Comparison of ENCODE assay signal across 15 cellular contexts in the genomic region with DNA sequence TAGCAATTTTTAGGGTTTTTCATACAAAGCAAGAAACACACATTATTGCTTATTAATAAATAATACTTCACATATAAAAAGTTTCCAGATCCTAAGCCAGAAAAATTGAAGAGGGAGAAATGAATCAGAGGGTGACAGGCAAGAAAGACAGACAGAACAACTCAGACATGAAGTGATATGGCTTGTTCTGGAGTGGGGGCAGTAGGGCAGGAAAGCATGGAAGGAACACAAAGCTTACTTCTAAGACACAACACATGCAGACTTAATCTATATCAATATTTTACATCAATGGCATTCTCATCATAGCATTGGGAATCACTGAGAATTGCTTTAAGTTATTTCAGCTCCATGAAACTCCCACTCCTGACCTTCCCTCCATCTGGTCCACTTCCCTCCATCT. TPM values are rescaled to one million over a fixed set of nuclear protein-coding genes. Genes with fewer than 3 reads are reported as not detected.
A peak's percentile ranks its signal among the peaks of the same experiment; 100 is the strongest.
DNase-seq lines count a peak whose midpoint lies in the region; ATAC-seq and TF ChIP-seq lines count a peak whose summit lies in the region.
"Had no signal": no experiment of that assay in that cellular context is flagged by ENCODE, and none has a peak within 500 bp of the region (broad histone marks: within the 10 kb centered on the region; RNA-seq: fewer than 3 reads in every experiment).

No MANE protein-coding gene starts in this region.

- intact Hi-C loops in activated CD4-positive, alpha-beta T cell treated with anti-CD3 and anti-CD28 coated beads, Interleukin-2, amount 10 ng/mL, durations not matched to agents 24 days and 14 days (cut with micrococcal nuclease), result no loop called here
- intact Hi-C loops in mucosa of descending colon (cut with DNase I, micrococcal nuclease), result no loop called here

- no peak overlapping the region for H3K4me3 Mint-ChIP-seq in activated CD4-positive, alpha-beta T cell treated with anti-CD3 and anti-CD28 coated beads, Interleukin-2, amount 10 ng/mL, durations not matched to agents 24 days and 14 days
- no peak overlapping the region for H3K4me3 Mint-ChIP-seq in WTC11
- H3K4me3 Mint-ChIP-seq in central memory CD8-positive, alpha-beta T cell, result no peak overlapping the region
- H3K4me3 Mint-ChIP-seq: CD8-positive, alpha-beta T cell had no signal

- no peak overlapping the region for H3K4me3 ChIP-seq in mucosa of descending colon
- H3K4me3 ChIP-seq: A549, GM23248 had no signal

- POLR2A ChIA-PET in WTC11 (lab: Charles Lee), result no interaction called here

- no peaks in the 10 kb centered on the region for H3K9me3 ChIP-seq in mucosa of descending colon
- H3K9me3 ChIP-seq: A549 had no signal

- no peak for DNase-seq in activated CD4-positive, alpha-beta T cell treated with anti-CD3 and anti-CD28 coated beads, Interleukin-2, amount 10 ng/mL, durations not matched to agents 24 days and 14 days
- no peak for DNase-seq in activated CD4-positive, alpha-beta T cell treated with anti-CD3 and anti-CD28 coated beads, Interleukin-2, amount 50 U/mL, for 4 hours
- DNase-seq in WTC11 (ENCODE audit: low spot score), result no peak
- DNase-seq in central memory CD8-positive, alpha-beta T cell (ENCODE audit: low spot score in 2 of 2), result no peak
- no peak for DNase-seq in mucosa of descending colon
- DNase-seq: AML-193; Calu3; CD8-positive, alpha-beta T cell; DMS79 treated with DMSO at 0.1 percent for 48 hours; GF-D8; GM23248 had no signal

- H3K4me1 ChIP-seq in mucosa of descending colon (ENCODE audit: low read depth), result no peaks in the 10 kb centered on the region
- H3K4me1 ChIP-seq: A549 had no signal

- CTCF ChIA-PET in WTC11 (lab: Charles Lee), result interaction anchor here (0.9 to 2.9 kb wide), 2 partner anchors 18 to 103 kb away, joined by 3 to 23 read pairs; no protein-coding TSS in a partner anchor

- H3K4me1 Mint-ChIP-seq in activated CD4-positive, alpha-beta T cell treated with anti-CD3 and anti-CD28 coated beads, Interleukin-2, amount 10 ng/mL, durations not matched to agents 24 days and 14 days, result peaks cover 28% of the 10 kb centered on the region
- H3K4me1 Mint-ChIP-seq in WTC11, result peaks cover 72% of the 10 kb centered on the region
- H3K4me1 Mint-ChIP-seq in central memory CD8-positive, alpha-beta T cell, result peaks cover 55% of the 10 kb centered on the region

- H3K36me3 Mint-ChIP-seq in activated CD4-positive, alpha-beta T cell treated with anti-CD3 and anti-CD28 coated beads, Interleukin-2, amount 10 ng/mL, durations not matched to agents 24 days and 14 days (ENCODE audit: low read depth), result peaks cover 6% of the 10 kb centered on the region
- H3K36me3 Mint-ChIP-seq in WTC11, result peaks cover 2% of the 10 kb centered on the region; the same call in 1 of the 2 replicates
- peaks cover 5% of the 10 kb centered on the region for H3K36me3 Mint-ChIP-seq in central memory CD8-positive, alpha-beta T cell (ENCODE audit: insufficient read depth)
- H3K36me3 Mint-ChIP-seq: CD8-positive, alpha-beta T cell had no signal

- H3K36me3 ChIP-seq in mucosa of descending colon (ENCODE audit: low read depth), result no peaks in the 10 kb centered on the region

- TF ChIP-seq CTCF in WTC11 (IDR thresholded peaks at IDR 0.05) (no peak), mucosa of descending colon (IDR thresholded peaks at IDR 0.05) (no peak)

- ATAC-seq in WTC11 (no peak), GM21717 (IDR thresholded peaks at IDR 0.05; ENCODE audit: unreplicated experiment) (no peak), HG03159 (IDR thresholded peaks at IDR 0.05; ENCODE audit: unreplicated experiment) (no peak), mucosa of descending colon (no peak)
- ATAC-seq in central memory CD8-positive, alpha-beta T cell (replicated peaks; ENCODE audit: extremely low read depth, poor library complexity, severe bottlenecking), result no peak
- ATAC-seq: A549; CD8-positive, alpha-beta T cell; HCT116 had no signal

- no peaks in the 10 kb centered on the region for H3K27me3 Mint-ChIP-seq in activated CD4-positive, alpha-beta T cell treated with anti-CD3 and anti-CD28 coated beads, Interleukin-2, amount 10 ng/mL, durations not matched to agents 24 days and 14 days
- no peaks in the 10 kb centered on the region for H3K27me3 Mint-ChIP-seq in WTC11 (ENCODE audit: low read depth)
- no peaks in the 10 kb centered on the region for H3K27me3 Mint-ChIP-seq in central memory CD8-positive, alpha-beta T cell

- H3K9me3 Mint-ChIP-seq in activated CD4-positive, alpha-beta T cell treated with anti-CD3 and anti-CD28 coated beads, Interleukin-2, amount 10 ng/mL, durations not matched to agents 24 days and 14 days, result no peaks in the 10 kb centered on the region
- H3K9me3 Mint-ChIP-seq in WTC11, result no peaks in the 10 kb centered on the region
- H3K9me3 Mint-ChIP-seq in central memory CD8-positive, alpha-beta T cell, result no peaks in the 10 kb centered on the region
- H3K9me3 Mint-ChIP-seq: CD8-positive, alpha-beta T cell had no signal

- peak overlapping the region; percentile 13 for H3K27ac Mint-ChIP-seq in activated CD4-positive, alpha-beta T cell treated with anti-CD3 and anti-CD28 coated beads, Interleukin-2, amount 10 ng/mL, durations not matched to agents 24 days and 14 days
- H3K27ac Mint-ChIP-seq in WTC11, result peak overlapping the region; percentile 57; the same call in 1 of the 2 replicates
- H3K27ac Mint-ChIP-seq in central memory CD8-positive, alpha-beta T cell (ENCODE audit: low read depth), result peak overlapping the region; percentile 41
- H3K27ac Mint-ChIP-seq: CD8-positive, alpha-beta T cell had no signal

TF ChIP-seq in WTC11, 78 proteins besides CTCF, POLR2A, EP300 and RAD21 (continues in another document):
- TF ChIP-seq, protein P1, sequence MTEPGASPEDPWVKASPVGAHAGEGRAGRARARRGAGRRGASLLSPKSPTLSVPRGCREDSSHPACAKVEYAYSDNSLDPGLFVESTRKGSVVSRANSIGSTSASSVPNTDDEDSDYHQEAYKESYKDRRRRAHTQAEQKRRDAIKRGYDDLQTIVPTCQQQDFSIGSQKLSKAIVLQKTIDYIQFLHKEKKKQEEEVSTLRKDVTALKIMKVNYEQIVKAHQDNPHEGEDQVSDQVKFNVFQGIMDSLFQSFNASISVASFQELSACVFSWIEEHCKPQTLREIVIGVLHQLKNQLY (CRISPR knock-in tag; IDR thresholded peaks at IDR 0.05), result no peak
- TF ChIP-seq GTF2I (CRISPR knock-in tag; conservative IDR thresholded peaks at IDR 0.05) (no peak), RELA (CRISPR knock-in tag; IDR thresholded peaks at IDR 0.05; ENCODE audit: borderline replicate concordance) (no peak), OVOL2 (CRISPR knock-in tag; IDR thresholded peaks at IDR 0.05; ENCODE audit: borderline replicate concordance) (no peak), NFE2L1 (CRISPR knock-in tag; IDR thresholded peaks at IDR 0.05) (no peak), ZNF396 (CRISPR knock-in tag; IDR thresholded peaks at IDR 0.05; ENCODE audit: borderline replicate concordance) (no peak), CBFB (CRISPR knock-in tag; IDR thresholded peaks at IDR 0.05; ENCODE audit: low read depth) (no peak), TCF7 (CRISPR knock-in tag; IDR thresholded peaks at IDR 0.05; ENCODE audit: low read depth) (no peak)
- TF ChIP-seq, protein P2, sequence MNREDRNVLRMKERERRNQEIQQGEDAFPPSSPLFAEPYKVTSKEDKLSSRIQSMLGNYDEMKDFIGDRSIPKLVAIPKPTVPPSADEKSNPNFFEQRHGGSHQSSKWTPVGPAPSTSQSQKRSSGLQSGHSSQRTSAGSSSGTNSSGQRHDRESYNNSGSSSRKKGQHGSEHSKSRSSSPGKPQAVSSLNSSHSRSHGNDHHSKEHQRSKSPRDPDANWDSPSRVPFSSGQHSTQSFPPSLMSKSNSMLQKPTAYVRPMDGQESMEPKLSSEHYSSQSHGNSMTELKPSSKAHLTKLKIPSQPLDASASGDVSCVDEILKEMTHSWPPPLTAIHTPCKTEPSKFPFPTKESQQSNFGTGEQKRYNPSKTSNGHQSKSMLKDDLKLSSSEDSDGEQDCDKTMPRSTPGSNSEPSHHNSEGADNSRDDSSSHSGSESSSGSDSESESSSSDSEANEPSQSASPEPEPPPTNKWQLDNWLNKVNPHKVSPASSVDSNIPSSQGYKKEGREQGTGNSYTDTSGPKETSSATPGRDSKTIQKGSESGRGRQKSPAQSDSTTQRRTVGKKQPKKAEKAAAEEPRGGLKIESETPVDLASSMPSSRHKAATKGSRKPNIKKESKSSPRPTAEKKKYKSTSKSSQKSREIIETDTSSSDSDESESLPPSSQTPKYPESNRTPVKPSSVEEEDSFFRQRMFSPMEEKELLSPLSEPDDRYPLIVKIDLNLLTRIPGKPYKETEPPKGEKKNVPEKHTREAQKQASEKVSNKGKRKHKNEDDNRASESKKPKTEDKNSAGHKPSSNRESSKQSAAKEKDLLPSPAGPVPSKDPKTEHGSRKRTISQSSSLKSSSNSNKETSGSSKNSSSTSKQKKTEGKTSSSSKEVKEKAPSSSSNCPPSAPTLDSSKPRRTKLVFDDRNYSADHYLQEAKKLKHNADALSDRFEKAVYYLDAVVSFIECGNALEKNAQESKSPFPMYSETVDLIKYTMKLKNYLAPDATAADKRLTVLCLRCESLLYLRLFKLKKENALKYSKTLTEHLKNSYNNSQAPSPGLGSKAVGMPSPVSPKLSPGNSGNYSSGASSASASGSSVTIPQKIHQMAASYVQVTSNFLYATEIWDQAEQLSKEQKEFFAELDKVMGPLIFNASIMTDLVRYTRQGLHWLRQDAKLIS (CRISPR knock-in tag; IDR thresholded peaks at IDR 0.05; ENCODE audit: borderline replicate concordance), result no peak
- TF ChIP-seq, protein P3, sequence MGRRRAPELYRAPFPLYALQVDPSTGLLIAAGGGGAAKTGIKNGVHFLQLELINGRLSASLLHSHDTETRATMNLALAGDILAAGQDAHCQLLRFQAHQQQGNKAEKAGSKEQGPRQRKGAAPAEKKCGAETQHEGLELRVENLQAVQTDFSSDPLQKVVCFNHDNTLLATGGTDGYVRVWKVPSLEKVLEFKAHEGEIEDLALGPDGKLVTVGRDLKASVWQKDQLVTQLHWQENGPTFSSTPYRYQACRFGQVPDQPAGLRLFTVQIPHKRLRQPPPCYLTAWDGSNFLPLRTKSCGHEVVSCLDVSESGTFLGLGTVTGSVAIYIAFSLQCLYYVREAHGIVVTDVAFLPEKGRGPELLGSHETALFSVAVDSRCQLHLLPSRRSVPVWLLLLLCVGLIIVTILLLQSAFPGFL (CRISPR knock-in tag; IDR thresholded peaks at IDR 0.05; ENCODE audit: borderline replicate concordance), result no peak

RNA-seq across cellular contexts. Expression of gene TNIK, which starts 24.4 kb away (rescaled TPM):
- total RNA-seq in activated CD4-positive, alpha-beta T cell treated with anti-CD3 and anti-CD28 coated beads, Interleukin-2, amount 10 ng/mL, durations not matched to agents 24 days and 14 days, result 24.5 and 27.4 TPM in 2 replicates
- total RNA-seq in WTC11 (2021), result 50.3 to 53.0 TPM (median 51.9 TPM) in 3 replicates
- 10 to 100 TPM; 27.2 to 33.0 (median 28.0) TPM for total RNA-seq in mucosa of descending colon
